ENCODE assay signal across 13 cellular contexts in genomic region chrX:109707322-109707721, GRCh38. TPM values are rescaled to one million over a fixed set of nuclear protein-coding genes. Genes with fewer than 3 reads are reported as not detected.
DNase-seq lines count a peak whose midpoint lies in the region; ATAC-seq, FAIRE-seq and TF ChIP-seq lines count a peak whose summit lies in the region.
"Had no signal": no experiment of that assay in that cellular context is flagged by ENCODE, and none has a peak within 500 bp of the region (broad histone marks: within the 10 kb centered on the region; RNA-seq: fewer than 3 reads in every experiment).

No MANE protein-coding gene starts in this region.

- ATAC-seq in activated naive CD8-positive, alpha-beta T cell treated with anti-CD3 and anti-CD28 coated beads, Interleukin-2, amount 10 ng/mL, durations not matched to agents 7 days and 5 days (ENCODE audit: low read depth) = peak; percentile 49
- ATAC-seq in natural killer cell treated with Interleukin-12 subunit alpha and Interleukin-12 subunit beta and Interleukin-15 and Interleukin-18, amount 100 ng/mL, for 72 hours = no peak
- no peak for ATAC-seq in gastroesophageal sphincter
- ATAC-seq in activated CD4-positive, CD25-positive, alpha-beta regulatory T cell treated with anti-CD3 and anti-CD28 coated beads, Interleukin-2, amount 50 U/mL, for 24 hours = no peak
- ATAC-seq: A549; activated naive CD4-positive, alpha-beta T cell treated with anti-CD3 and anti-CD28 coated beads, Interleukin-2, amount 50 U/mL, for 72 hours had no signal

- FAIRE-seq in GM18507 (lab: Jason Lieb, UNC) = peak; percentile 39
- FAIRE-seq: A549 had no signal

- WGBS in gastroesophageal sphincter (ENCODE audit: low coverage in 1 of 2), 2 donors = 28 to 60% methylated on average over 2 to 3 of the region's 5 CpGs

- H3K4me1 Mint-ChIP-seq in T-helper 1 cell treated with Interleukin-12 subunit alpha and Interleukin-12 subunit beta and Interleukin-4 antibody, amounts not matched to agents 30 μg/mL and 1 μg/mL, for 36 hours (ENCODE audit: low read depth) = peaks cover 35% of the 10 kb centered on the region
- H3K4me1 Mint-ChIP-seq in activated naive CD8-positive, alpha-beta T cell treated with anti-CD3 and anti-CD28 coated beads, Interleukin-2, amount 10 ng/mL, durations not matched to agents 7 days and 5 days = peaks cover 36% of the 10 kb centered on the region
- H3K4me1 Mint-ChIP-seq in natural killer cell treated with Interleukin-12 subunit alpha and Interleukin-12 subunit beta and Interleukin-15 and Interleukin-18, amount 100 ng/mL, for 72 hours (ENCODE audit: low read depth in 2 of 2) = peaks cover 24 to 41% of the 10 kb centered on the region in 2 donors
- H3K4me1 Mint-ChIP-seq in mesothelial cell of epicardium = peaks cover 8% of the 10 kb centered on the region

- no peak overlapping the region for H3K27ac ChIP-seq in gastroesophageal sphincter
- H3K27ac ChIP-seq: epithelial cell of prostate had no signal

- TF ChIP-seq EP300 in gastroesophageal sphincter (IDR thresholded peaks at IDR 0.05) = no peak

- no peak for TF ChIP-seq CTCF in gastroesophageal sphincter (IDR thresholded peaks at IDR 0.05)
- no peak for TF ChIP-seq CTCF in mesothelial cell of epicardium (IDR thresholded peaks at IDR 0.05; ENCODE audit: unreplicated experiment)

- peak overlapping the region; percentile 56 for H3K4me3 Mint-ChIP-seq in T-helper 1 cell treated with Interleukin-12 subunit alpha and Interleukin-12 subunit beta and Interleukin-4 antibody, amounts not matched to agents 30 μg/mL and 1 μg/mL, for 36 hours
- peak overlapping the region; percentile 74 for H3K4me3 Mint-ChIP-seq in activated naive CD8-positive, alpha-beta T cell treated with anti-CD3 and anti-CD28 coated beads, Interleukin-2, amount 10 ng/mL, durations not matched to agents 7 days and 5 days
- peak overlapping the region; percentile 55 for H3K4me3 Mint-ChIP-seq in natural killer cell treated with Interleukin-12 subunit alpha and Interleukin-12 subunit beta and Interleukin-15 and Interleukin-18, amount 100 ng/mL, for 72 hours
- no peak overlapping the region for H3K4me3 Mint-ChIP-seq in mesothelial cell of epicardium

- no peak for TF ChIP-seq POLR2A in gastroesophageal sphincter (IDR thresholded peaks at IDR 0.05)

- POLR2A ChIA-PET in activated naive CD8-positive, alpha-beta T cell treated with anti-CD3 and anti-CD28 coated beads, Interleukin-2, amount 10 ng/mL, durations not matched to agents 7 days and 5 days (lab: Charles Lee) = no interaction called here

- H3K27me3 Mint-ChIP-seq in T-helper 1 cell treated with Interleukin-12 subunit alpha and Interleukin-12 subunit beta and Interleukin-4 antibody, amounts not matched to agents 30 μg/mL and 1 μg/mL, for 36 hours (ENCODE audit: low read depth) = no peaks in the 10 kb centered on the region
- no peaks in the 10 kb centered on the region for H3K27me3 Mint-ChIP-seq in activated naive CD8-positive, alpha-beta T cell treated with anti-CD3 and anti-CD28 coated beads, Interleukin-2, amount 10 ng/mL, durations not matched to agents 7 days and 5 days
- H3K27me3 Mint-ChIP-seq in natural killer cell treated with Interleukin-12 subunit alpha and Interleukin-12 subunit beta and Interleukin-15 and Interleukin-18, amount 100 ng/mL, for 72 hours = peaks cover 0 to 3% of the 10 kb centered on the region in 2 donors
- no peaks in the 10 kb centered on the region for H3K27me3 Mint-ChIP-seq in mesothelial cell of epicardium (ENCODE audit: low read depth)

- peaks cover 5% of the 10 kb centered on the region for H3K36me3 Mint-ChIP-seq in T-helper 1 cell treated with Interleukin-12 subunit alpha and Interleukin-12 subunit beta and Interleukin-4 antibody, amounts not matched to agents 30 μg/mL and 1 μg/mL, for 36 hours (ENCODE audit: low read depth)
- H3K36me3 Mint-ChIP-seq in activated naive CD8-positive, alpha-beta T cell treated with anti-CD3 and anti-CD28 coated beads, Interleukin-2, amount 10 ng/mL, durations not matched to agents 7 days and 5 days = peaks cover 12% of the 10 kb centered on the region
- no peaks in the 10 kb centered on the region for H3K36me3 Mint-ChIP-seq in natural killer cell treated with Interleukin-12 subunit alpha and Interleukin-12 subunit beta and Interleukin-15 and Interleukin-18, amount 100 ng/mL, for 72 hours
- H3K36me3 Mint-ChIP-seq in mesothelial cell of epicardium = no peaks in the 10 kb centered on the region

- no peak overlapping the region for H3K4me3 ChIP-seq in gastroesophageal sphincter
- H3K4me3 ChIP-seq: A549 had no signal

- H3K9me3 Mint-ChIP-seq in T-helper 1 cell treated with Interleukin-12 subunit alpha and Interleukin-12 subunit beta and Interleukin-4 antibody, amounts not matched to agents 30 μg/mL and 1 μg/mL, for 36 hours = no peaks in the 10 kb centered on the region
- no peaks in the 10 kb centered on the region for H3K9me3 Mint-ChIP-seq in activated naive CD8-positive, alpha-beta T cell treated with anti-CD3 and anti-CD28 coated beads, Interleukin-2, amount 10 ng/mL, durations not matched to agents 7 days and 5 days
- H3K9me3 Mint-ChIP-seq in natural killer cell treated with Interleukin-12 subunit alpha and Interleukin-12 subunit beta and Interleukin-15 and Interleukin-18, amount 100 ng/mL, for 72 hours = no peaks in the 10 kb centered on the region
- peaks cover 5% of the 10 kb centered on the region for H3K9me3 Mint-ChIP-seq in mesothelial cell of epicardium
- H3K9me3 Mint-ChIP-seq: activated naive CD4-positive, alpha-beta T cell treated with anti-CD3 and anti-CD28 coated beads, Interleukin-2, amount 50 U/mL, for 72 hours had no signal

- H3K36me3 ChIP-seq in gastroesophageal sphincter = no peaks in the 10 kb centered on the region

- no peak overlapping the region for H3K27ac Mint-ChIP-seq in T-helper 1 cell treated with Interleukin-12 subunit alpha and Interleukin-12 subunit beta and Interleukin-4 antibody, amounts not matched to agents 30 μg/mL and 1 μg/mL, for 36 hours
- peak overlapping the region; percentile 68 for H3K27ac Mint-ChIP-seq in activated naive CD8-positive, alpha-beta T cell treated with anti-CD3 and anti-CD28 coated beads, Interleukin-2, amount 10 ng/mL, durations not matched to agents 7 days and 5 days
- peak overlapping the region; percentile 21 to 82 for H3K27ac Mint-ChIP-seq in natural killer cell treated with Interleukin-12 subunit alpha and Interleukin-12 subunit beta and Interleukin-15 and Interleukin-18, amount 100 ng/mL, for 72 hours
- H3K27ac Mint-ChIP-seq in mesothelial cell of epicardium = no peak overlapping the region
- H3K27ac Mint-ChIP-seq: activated naive CD4-positive, alpha-beta T cell treated with anti-CD3 and anti-CD28 coated beads, Interleukin-2, amount 50 U/mL, for 72 hours had no signal

- H3K4me1 ChIP-seq in gastroesophageal sphincter = peaks cover 0 to 18% (median 0%) of the 10 kb centered on the region in 3 donors

- DNase-seq in T-helper 1 cell (no peak), GM18507 (ENCODE audit: extremely low spot score, insufficient read length, low read depth) (no peak), mesothelial cell of epicardium (ENCODE audit: low spot score in 2 of 2, unreplicated experiment in 2 of 2) (no peak)
- no peak for DNase-seq in activated naive CD8-positive, alpha-beta T cell treated with anti-CD3 and anti-CD28 coated beads, Interleukin-2, amount 10 ng/mL, durations not matched to agents 7 days and 5 days
- DNase-seq in natural killer cell treated with Interleukin-12 subunit alpha and Interleukin-12 subunit beta and Interleukin-15 and Interleukin-18, amount 100 ng/mL, for 72 hours (ENCODE audit: low spot score) = no peak
- DNase-seq: activated CD8-positive, alpha-beta memory T cell treated with anti-CD3 and anti-CD28 coated beads for 24 hours; NCI-H1105 treated with DMSO at 0.1 percent for 48 hours had no signal

- no peaks in the 10 kb centered on the region for H3K9me3 ChIP-seq in gastroesophageal sphincter
- H3K9me3 ChIP-seq: A549 had no signal

- H3K27me3 ChIP-seq in gastroesophageal sphincter = no peaks in the 10 kb centered on the region

RNA-seq across cellular contexts. Expression of gene ACSL4, which starts 25.7 kb away (rescaled TPM):
- 10 to 100 TPM; 34.3 to 44.3 TPM for total RNA-seq in activated naive CD8-positive, alpha-beta T cell treated with anti-CD3 and anti-CD28 coated beads, Interleukin-2, amount 10 ng/mL, durations not matched to agents 7 days and 5 days
- total RNA-seq in natural killer cell treated with Interleukin-12 subunit alpha and Interleukin-12 subunit beta and Interleukin-15 and Interleukin-18, amount 100 ng/mL, for 72 hours = 10 to 100 TPM; 60.2 to 79.4 TPM
- total RNA-seq in gastroesophageal sphincter (10 to 100 TPM; 43.0 to 96.5 (median 53.1) TPM), mesothelial cell of epicardium (14.0 to 15.4 TPM (median 15.0 TPM) in 3 replicates)

Comparison
In these comparisons a context has a peak if more than half of its experiments do, and no peak if none do; other contexts are left out.
1. H3K27ac Mint-ChIP-seq: peak in activated naive CD8-positive, alpha-beta T cell treated with anti-CD3 and anti-CD28 coated beads, Interleukin-2, amount 10 ng/mL, durations not matched to agents 7 days and 5 days (single experiment) and natural killer cell treated with Interleukin-12 subunit alpha and Interleukin-12 subunit beta and Interleukin-15 and Interleukin-18, amount 100 ng/mL, for 72 hours (2 of 2); none in T-helper 1 cell treated with Interleukin-12 subunit alpha and Interleukin-12 subunit beta and Interleukin-4 antibody, amounts not matched to agents 30 μg/mL and 1 μg/mL, for 36 hours (single experiment) and mesothelial cell of epicardium (single experiment).